ENCODE assay signal across 29 cellular contexts in the genomic region with DNA sequence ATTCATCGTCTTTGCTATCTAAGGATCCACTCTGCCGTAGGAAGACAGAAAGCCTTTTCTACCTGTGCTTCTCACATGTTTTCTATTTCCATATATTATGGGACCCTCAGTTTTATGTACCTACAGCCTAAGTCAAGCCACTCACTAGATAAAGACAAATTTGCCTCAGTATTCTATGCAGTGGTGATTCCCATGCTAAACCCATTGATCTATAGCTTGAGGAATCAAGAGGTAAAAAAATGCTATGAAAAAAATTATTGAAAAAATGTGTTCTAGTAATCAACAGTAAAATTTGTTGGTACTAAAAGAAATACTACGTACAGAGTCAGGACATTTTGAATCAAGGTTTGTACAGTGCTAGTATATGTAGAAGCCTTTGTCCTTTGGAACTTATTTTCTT. TPM values are rescaled to one million over a fixed set of nuclear protein-coding genes. Genes with fewer than 3 reads are reported as not detected.
"Had no signal": no experiment of that assay in that cellular context is flagged by ENCODE, and none has a peak within 500 bp of the region (broad histone marks: within the 10 kb centered on the region; RNA-seq: fewer than 3 reads in every experiment).

No MANE protein-coding gene starts in this region.

- H3K4me1 ChIP-seq: stomach, suprapubic skin, testis, thyroid gland, tibial artery, tibial nerve, transverse colon, upper lobe of left lung, upper lobe of right lung, uterus, vagina had no signal

- H3K4me3 ChIP-seq: stomach, suprapubic skin, testis, thoracic aorta, thyroid gland, tibial artery, tibial nerve, transverse colon, upper lobe of left lung, upper lobe of right lung, uterus, vagina had no signal

- DNase-seq: stimulated activated CD4-positive, alpha-beta T cell treated with anti-CD3 and anti-CD28 coated beads, Interleukin-2, amount 100 ng/mL, for 48 hours; stimulated activated CD4-positive, alpha-beta T cell treated with anti-CD3 and anti-CD28 coated beads, Interleukin-4, amount 100 ng/mL, for 1 hour; stimulated activated CD4-positive, alpha-beta T cell treated with anti-CD3 and anti-CD28 coated beads, Interleukin-4, amount 100 ng/mL, for 24 hours; stimulated activated CD4-positive, alpha-beta T cell treated with anti-CD3 and anti-CD28 coated beads, Interleukin-4, amount 100 ng/mL, for 4 hours; stimulated activated CD8-positive, alpha-beta memory T cell treated with anti-CD3 and anti-CD28 coated beads, Interleukin-4, amount 100 ng/mL, for 48 hours; stimulated activated naive B cell treated with anti-CD40 and anti-IgM and Interleukin-4, amounts not matched to agents 10 μg/mL and 1 μg/mL and 100 μg/mL, for 72 hours; stimulated activated naive CD4-positive, alpha-beta T cell; stimulated activated naive CD4-positive, alpha-beta T cell treated with Interleukin-2 at 50 U/mL for 16 hours; stimulated activated naive CD8-positive, alpha-beta T cell treated with anti-CD3 and anti-CD28 coated beads, Interleukin-15, amount 100 ng/mL, for 72 hours; stimulated activated naive CD8-positive, alpha-beta T cell treated with anti-CD3 and anti-CD28 coated beads, Interleukin-15, Interleukin-2, amounts not matched to agents 100 U/mL and 50 U/mL, for 24 hours; stomach; substantia nigra; testis; thyroid gland; tibial artery; transverse colon; trophoblast cell; upper lobe of left lung; upper lobe of right lung; uterus had no signal

- H3K36me3 ChIP-seq: stomach, suprapubic skin, thoracic aorta, thyroid gland, tibial artery, tibial nerve, transverse colon, upper lobe of left lung, upper lobe of right lung, uterus, vagina had no signal

- H3K27me3 ChIP-seq: stomach, suprapubic skin, testis, thyroid gland, tibial artery, tibial nerve, transverse colon, upper lobe of left lung, upper lobe of right lung, uterus, vagina had no signal

- H3K9me3 ChIP-seq: stomach, suprapubic skin, testis, thoracic aorta, thyroid gland, tibial artery, tibial nerve, transverse colon, upper lobe of left lung, upper lobe of right lung, uterus, vagina had no signal

- H3K27ac ChIP-seq: stomach, suprapubic skin, testis, thoracic aorta, thyroid gland, tibial artery, tibial nerve, transverse colon, upper lobe of left lung, upper lobe of right lung, uterus, vagina had no signal

RNA-seq across cellular contexts. Expression of a gene that starts 18.1 kb away (rescaled TPM):
- total RNA-seq: stomach, subcutaneous adipose tissue, suprapubic skin, temporal lobe, testis, thoracic aorta, thyroid gland, tibial nerve, transverse colon, upper lobe of left lung, upper lobe of right lung, ureter, urinary bladder, uterus, vagina had no signal
- polyA plus RNA-seq: stomach, thymus, urinary bladder had no signal

RNA-seq across cellular contexts. Expression of a gene that starts 19.0 kb away (rescaled TPM):
- total RNA-seq: stomach, subcutaneous adipose tissue, suprapubic skin, temporal lobe, testis, thoracic aorta, thyroid gland, tibial nerve, transverse colon, upper lobe of left lung, upper lobe of right lung, ureter, urinary bladder, uterus, vagina had no signal
- polyA plus RNA-seq: stomach, thymus, urinary bladder had no signal

RNA-seq across cellular contexts. Expression of a gene that starts 40.3 kb away (rescaled TPM):
- total RNA-seq: stomach, subcutaneous adipose tissue, suprapubic skin, temporal lobe, testis, thoracic aorta, thyroid gland, tibial nerve, transverse colon, upper lobe of left lung, upper lobe of right lung, ureter, urinary bladder, uterus, vagina had no signal
- polyA plus RNA-seq: stomach, thymus, urinary bladder had no signal

RNA-seq across cellular contexts. Expression of a gene that starts 48.5 kb away (rescaled TPM):
- total RNA-seq: stomach, subcutaneous adipose tissue, suprapubic skin, temporal lobe, testis, thoracic aorta, thyroid gland, tibial nerve, transverse colon, upper lobe of left lung, upper lobe of right lung, ureter, urinary bladder, uterus, vagina had no signal
- polyA plus RNA-seq: stomach, thymus, urinary bladder had no signal
